17 cellular contexts compared by ENCODE assay signal in genomic region chr1:30008998-30009657, GRCh38.
DNase-seq lines count a peak whose midpoint lies in the region; ATAC-seq and TF ChIP-seq lines count a peak whose summit lies in the region.
"Had no signal": no experiment of that assay in that cellular context is flagged by ENCODE, and none has a peak within 500 bp of the region (broad histone marks: within the 10 kb centered on the region; RNA-seq: fewer than 3 reads in every experiment).

No MANE protein-coding gene starts in this region.

- 58% methylated on average over 8 of the region's 12 CpGs for WGBS in right lobe of liver (ENCODE audit: insufficient coverage, low coverage, low lambda C conversion rate, missing lambda C conversion rate)
- 69% methylated on average over 12 of the region's 12 CpGs for WGBS in mesenchymal stem cell

- TF ChIP-seq POLR2A in right lobe of liver (IDR thresholded peaks at IDR 0.05): no peak

- H3K36me3 ChIP-seq in NT2/D1 (ENCODE audit: insufficient read depth, insufficient read length, low read length): no peaks in the 10 kb centered on the region
- no peaks in the 10 kb centered on the region for H3K36me3 ChIP-seq in right lobe of liver
- H3K36me3 ChIP-seq in mesenchymal stem cell (ENCODE audit: control insufficient read depth in 1 of 2, insufficient read depth in 2 of 2, low read depth in 1 of 2, low read length in 2 of 2): no peaks in the 10 kb centered on the region
- H3K36me3 ChIP-seq: lower lobe of right lung had no signal

- no peak overlapping the region for H2BK120ac ChIP-seq in mesenchymal stem cell (ENCODE audit: low read depth, low read length)

- H3K4me2 ChIP-seq in mesenchymal stem cell (ENCODE audit: low read length, poor library complexity, severe bottlenecking): no peak overlapping the region

- H3K18ac ChIP-seq in mesenchymal stem cell (ENCODE audit: low read depth in 1 of 2, low read length in 2 of 2): no peak overlapping the region

- H3K4me1 ChIP-seq in NT2/D1 (ENCODE audit: insufficient read depth, insufficient read length): peaks cover 7% of the 10 kb centered on the region
- no peaks in the 10 kb centered on the region for H3K4me1 ChIP-seq in right lobe of liver
- peaks cover 6% of the 10 kb centered on the region for H3K4me1 ChIP-seq in mesenchymal stem cell (ENCODE audit: control insufficient read depth, insufficient read depth, low read depth, low read length)
- H3K4me1 ChIP-seq: lower lobe of right lung had no signal

- no peak overlapping the region for H2BK12ac ChIP-seq in mesenchymal stem cell (ENCODE audit: low read length in 2 of 2)

- H3K14ac ChIP-seq in mesenchymal stem cell (ENCODE audit: low read length in 2 of 2): no peak overlapping the region

- no peak overlapping the region for H2AK5ac ChIP-seq in mesenchymal stem cell (ENCODE audit: low read length, severe bottlenecking)

- intact Hi-C loops in right lobe of liver (cut with DNase I): no loop called here

- H4K8ac ChIP-seq in mesenchymal stem cell (ENCODE audit: low read length): no peak overlapping the region

- H2BK5ac ChIP-seq in mesenchymal stem cell (ENCODE audit: low read depth, low read length, poor library complexity, severe bottlenecking): no peak overlapping the region

- H4K91ac ChIP-seq in mesenchymal stem cell (ENCODE audit: low read length): no peak overlapping the region

- H2BK15ac ChIP-seq in mesenchymal stem cell (ENCODE audit: low read depth, poor library complexity, severe bottlenecking): no peak overlapping the region

- H3K23ac ChIP-seq in mesenchymal stem cell (ENCODE audit: low read length in 2 of 2): no peak overlapping the region

- H3K27me3 ChIP-seq in NT2/D1 (ENCODE audit: insufficient read depth, insufficient read length): no peaks in the 10 kb centered on the region
- H3K27me3 ChIP-seq in right lobe of liver: no peaks in the 10 kb centered on the region
- peaks cover 8 to 45% of the 10 kb centered on the region in 2 experiments for H3K27me3 ChIP-seq in mesenchymal stem cell (ENCODE audit: control insufficient read depth in 1 of 2, insufficient read depth in 1 of 2, low read length in 2 of 2)

- H3K4me3 ChIP-seq in NT2/D1 (ENCODE audit: insufficient read length, low read depth) (no peak overlapping the region), right lobe of liver (no peak overlapping the region), mesenchymal stem cell (ENCODE audit: insufficient read depth in 1 of 2, low read depth in 1 of 2, low read length in 2 of 2) (no peak overlapping the region)
- H3K4me3 ChIP-seq: lower lobe of right lung had no signal

- H3K9me3 ChIP-seq in NT2/D1 (ENCODE audit: insufficient read depth, low read length) (peaks cover 15% of the 10 kb centered on the region; the same call in 1 of the 2 replicates), right lobe of liver (no peaks in the 10 kb centered on the region), mesenchymal stem cell (ENCODE audit: control insufficient read depth, low read length) (no peaks in the 10 kb centered on the region)
- H3K9me3 ChIP-seq: lower lobe of right lung had no signal

- no peak overlapping the region for H3K4ac ChIP-seq in mesenchymal stem cell (ENCODE audit: low read depth in 1 of 2, low read length in 2 of 2)

- TF ChIP-seq CTCF in right lobe of liver (IDR thresholded peaks at IDR 0.05): no peak

- DNase-seq in EL (peak; percentile 12), NT2/D1 (ENCODE audit: low read depth, low spot score) (peak; percentile 30), dermis blood vessel endothelial cell (peak; percentile 54), right lobe of liver (peak in 1 of 3 donors; percentile 57), inferior parietal cortex (ENCODE audit: extremely low spot score) (no peak), mesenchymal stem cell (no peak), superior temporal gyrus (ENCODE audit: extremely low spot score) (no peak)
- DNase-seq in effector CD4-positive, alpha-beta T cell: no peak
- DNase-seq: activated CD4-positive, alpha-beta T cell treated with anti-CD3 and anti-CD28 coated beads for 36 hours; activated naive CD4-positive, alpha-beta T cell treated with anti-CD3 and anti-CD28 coated beads, Interleukin-2, amount 10 ng/mL, durations not matched to agents 7 days and 5 days; activated T-cell treated with anti-CD3 and anti-CD28 coated beads for 4 hours; AML-193; lower lobe of right lung; NCI-H1694 treated with DMSO at 0.1 percent for 48 hours; NCI-H524 treated with DMSO at 0.1 percent for 48 hours; nephron progenitor cell; retina had no signal

- no peaks in the 10 kb centered on the region for H3K79me1 ChIP-seq in mesenchymal stem cell (replicated peaks; ENCODE audit: low read length, poor library complexity, severe bottlenecking)

- no peak overlapping the region for H3K27ac ChIP-seq in right lobe of liver
- H3K27ac ChIP-seq in mesenchymal stem cell (ENCODE audit: low read length, poor library complexity, severe bottlenecking): no peak overlapping the region
- H3K27ac ChIP-seq: lower lobe of right lung had no signal

- H2AFZ ChIP-seq in mesenchymal stem cell (ENCODE audit: low read depth, low read length): no peak overlapping the region

- H3K9ac ChIP-seq in NT2/D1 (ENCODE audit: insufficient read length, low read depth): no peak overlapping the region
- no peak overlapping the region for H3K9ac ChIP-seq in mesenchymal stem cell (ENCODE audit: low read length)

- peak; percentile 30 to 81 (median 45) for ATAC-seq in right lobe of liver
- ATAC-seq: activated CD4-positive, alpha-beta T cell treated with anti-CD3 and anti-CD28 coated beads for 36 hours; lower lobe of right lung had no signal

Comparison
In these comparisons a context has a peak if more than half of its experiments do, and no peak if none do; other contexts are left out.
1. DNase-seq: peak in EL (single experiment), NT2/D1 (single experiment) and dermis blood vessel endothelial cell (single experiment); none in effector CD4-positive, alpha-beta T cell (single experiment), inferior parietal cortex (single experiment), mesenchymal stem cell (single experiment) and superior temporal gyrus (single experiment).